ENCODE assay signal across 14 cellular contexts in genomic region chr3:184774996-184775715, GRCh38. TPM values are rescaled to one million over a fixed set of nuclear protein-coding genes. Genes with fewer than 3 reads are reported as not detected.
DNase-seq lines count a peak whose midpoint lies in the region; ATAC-seq and TF ChIP-seq lines count a peak whose summit lies in the region.
"Had no signal": no experiment of that assay in that cellular context is flagged by ENCODE, and none has a peak within 500 bp of the region (broad histone marks: within the 10 kb centered on the region; RNA-seq: fewer than 3 reads in every experiment).

No MANE protein-coding gene starts in this region.

- H3K36me3 ChIP-seq in RWPE2 (ENCODE audit: low read depth) (no peaks in the 10 kb centered on the region), mesendoderm (ENCODE audit: control insufficient read depth, insufficient read depth, low read length) (no peaks in the 10 kb centered on the region), aorta (ENCODE audit: control insufficient read depth in 1 of 2, insufficient read depth in 2 of 2, low read length in 1 of 2) (no peaks in the 10 kb centered on the region)

- H3K79me1 ChIP-seq in mesendoderm (ENCODE audit: low read length) = no peaks in the 10 kb centered on the region

- H2BK15ac ChIP-seq in mesendoderm (replicated peaks; ENCODE audit: low read depth) = no peak overlapping the region

- no peak overlapping the region for H3K27ac ChIP-seq in RWPE2 (ENCODE audit: poor library complexity, severe bottlenecking)
- H3K27ac ChIP-seq in mesendoderm (ENCODE audit: low read depth, low read length) = no peak overlapping the region
- H3K27ac ChIP-seq in aorta (ENCODE audit: low read depth in 1 of 2, low read length in 2 of 2) = no peak overlapping the region

- intact Hi-C loops in sciatic nerve (cut with DNase I) (loop anchor here (5.0 kb wide), 1 partner anchor 398 kb away; the partner anchor contains the start of gene THPO), aorta (cut with DNase I) (loop anchor here in 1 of 2 donors (5.0 kb wide), 1 partner anchor 48 kb away; no protein-coding TSS in a partner anchor)

- H4K8ac ChIP-seq in mesendoderm (ENCODE audit: low read depth, low read length) = no peak overlapping the region

- ATAC-seq in RWPE2 (ENCODE audit: low read depth) (no peak), sciatic nerve (no peak), aorta (ENCODE audit: low FRiP score) (no peak), HG03045 (IDR thresholded peaks at IDR 0.05; ENCODE audit: unreplicated experiment) (no peak)
- ATAC-seq: HCT116 had no signal

- peak overlapping the region; percentile 28 for H3K56ac ChIP-seq in mesendoderm (ENCODE audit: low read length)

- WGBS in mesendoderm (ENCODE audit: extremely low coverage, insufficient coverage, low lambda C conversion rate) = no CpG with 5 or more reads among the region's 7 CpGs
- WGBS in aorta, 2 donors = 93 to 96% methylated on average over 7 of the region's 7 CpGs

- no peaks in the 10 kb centered on the region for H3K9me3 ChIP-seq in RWPE2 (ENCODE audit: severe bottlenecking)
- H3K9me3 ChIP-seq in aorta (ENCODE audit: control insufficient read depth, low read length) = no peaks in the 10 kb centered on the region

- no peak overlapping the region for H3K18ac ChIP-seq in mesendoderm (ENCODE audit: low read length)

- TF ChIP-seq CTCF in RWPE2 (IDR thresholded peaks at IDR 0.05; ENCODE audit: poor library complexity, severe bottlenecking) (no peak), GM20000 (IDR thresholded peaks at IDR 0.05; ENCODE audit: extremely low read depth, missing control alignments) (no peak)

- no peak overlapping the region for H3K4ac ChIP-seq in mesendoderm (ENCODE audit: low read depth, low read length)

- no peak overlapping the region for H2BK120ac ChIP-seq in mesendoderm (ENCODE audit: low read depth, low read length)

- H3K79me2 ChIP-seq in mesendoderm (ENCODE audit: control insufficient read depth, insufficient read depth, low read length) = no peaks in the 10 kb centered on the region

- H2AK5ac ChIP-seq in mesendoderm (ENCODE audit: low read length) = peak overlapping the region; percentile 16

- no peak overlapping the region for H3K23ac ChIP-seq in mesendoderm (ENCODE audit: low read length)

- peak; percentile 25 for DNase-seq in RWPE2 (ENCODE audit: low spot score)
- DNase-seq in mesendoderm = no peak
- DNase-seq in sciatic nerve (ENCODE audit: low spot score) = peak; percentile 25
- peak; percentile 14 to 45 for DNase-seq in aorta
- DNase-seq in SK-N-DZ (ENCODE audit: low spot score) = no peak
- DNase-seq in GM20000 (ENCODE audit: low spot score) = no peak
- DNase-seq: ACHN; C1 segment of cervical spinal cord; Calu3; CD4-positive, alpha-beta T cell; DMS 273 treated with DMSO at 0.1 percent for 48 hours; IMR-90 had no signal

- no peak overlapping the region for H4K5ac ChIP-seq in mesendoderm (ENCODE audit: low read length)

- H3K4me3 ChIP-seq in RWPE2 (ENCODE audit: severe bottlenecking) (no peak overlapping the region), mesendoderm (ENCODE audit: low read length) (no peak overlapping the region), aorta (ENCODE audit: low read length in 2 of 2) (no peak overlapping the region)

- no peaks in the 10 kb centered on the region for H3K4me1 ChIP-seq in RWPE2 (ENCODE audit: insufficient read depth, poor library complexity, severe bottlenecking)
- H3K4me1 ChIP-seq in mesendoderm (ENCODE audit: control insufficient read depth, low read depth, low read length) = peaks cover 12% of the 10 kb centered on the region
- H3K4me1 ChIP-seq in aorta (ENCODE audit: control insufficient read depth in 1 of 2, insufficient read depth in 2 of 2, low read length in 2 of 2) = no peaks in the 10 kb centered on the region

- no peak overlapping the region for H3K4me2 ChIP-seq in mesendoderm (ENCODE audit: low read length)

- H3K27me3 ChIP-seq in RWPE2 (ENCODE audit: insufficient read depth, poor library complexity, severe bottlenecking) (no peaks in the 10 kb centered on the region), mesendoderm (ENCODE audit: insufficient read depth, low read length, poor library complexity) (no peaks in the 10 kb centered on the region), aorta (ENCODE audit: control insufficient read depth in 1 of 2, insufficient read depth in 2 of 2, low read length in 1 of 2) (no peaks in the 10 kb centered on the region)

- H2BK5ac ChIP-seq in mesendoderm (ENCODE audit: low read length) = no peak overlapping the region

- no peak overlapping the region for H3K9ac ChIP-seq in mesendoderm (ENCODE audit: low read length)

RNA-seq across cellular contexts. Expression of gene VPS8, which starts 36.8 kb away (rescaled TPM):
- 11.8 TPM for polyA plus RNA-seq in mesendoderm (2013, experiment 1 of 2)
- 10.6 TPM for polyA plus RNA-seq in mesendoderm (2013, experiment 2 of 2)
- 86.4 TPM for total RNA-seq in sciatic nerve
- 100 to 1,000 TPM in 1 of 2 donors, 10 to 100 TPM in 1; 57.9 to 108 TPM for total RNA-seq in aorta
- polyA plus RNA-seq in aorta = 10 to 100 TPM in 1 of 2 donors, 1 to 10 TPM in 1; 6.8 to 18.1 TPM
- 29.6 and 40.9 TPM in 2 replicates for polyA plus RNA-seq in SK-N-DZ (2014; cell fraction: cytosol; rRNA removed)
- polyA plus RNA-seq in SK-N-DZ (2014; cell fraction: nucleus; rRNA removed) = 53.2 and 76.5 TPM in 2 replicates

Comparison
In these comparisons a context has a peak if more than half of its experiments do, and no peak if none do; other contexts are left out.
1. DNase-seq: peak in RWPE2 (single experiment), sciatic nerve (single experiment) and aorta (2 of 2); none in mesendoderm (single experiment), SK-N-DZ (single experiment) and GM20000 (single experiment).